ENCODE assay signal across 1 cellular context in the genomic region with DNA sequence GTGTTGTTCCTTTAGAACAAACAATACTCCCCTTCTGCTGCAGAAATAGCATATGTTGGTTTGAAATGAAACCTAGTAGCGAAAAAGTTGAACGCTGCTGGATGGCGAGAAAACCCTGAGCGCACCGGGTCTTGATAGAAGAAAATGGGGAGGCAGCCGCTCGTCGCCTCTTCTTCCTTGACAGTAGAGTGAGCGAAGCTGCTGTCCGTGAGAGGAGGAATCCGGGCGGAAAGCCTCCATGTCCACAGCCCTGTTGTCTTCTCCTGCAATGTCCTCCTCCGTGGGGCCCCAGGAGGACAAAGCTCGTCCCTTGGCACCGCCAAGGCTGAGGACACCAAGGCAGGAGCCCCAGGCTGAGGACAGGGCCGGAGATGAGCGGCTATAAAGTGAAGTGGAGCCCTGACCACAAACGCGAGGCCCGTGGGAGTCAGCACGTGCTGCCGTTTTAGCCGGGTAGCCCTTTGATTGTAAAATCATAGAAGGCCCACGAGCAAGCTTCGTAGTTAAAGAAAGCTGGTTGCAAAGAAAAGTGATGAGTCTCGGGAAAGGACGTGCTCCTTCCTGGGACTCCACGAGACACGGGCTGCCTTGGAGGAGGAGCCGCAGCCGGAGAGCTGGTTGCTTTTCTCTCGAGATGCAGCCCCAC.
TF ChIP-seq lines count a peak whose summit lies in the region.

No MANE protein-coding gene starts in this region.

TF ChIP-seq in K562, 482 proteins besides CTCF, POLR2A, EP300 and RAD21:
- 0 out of 2 replicates have a peak, but pooled peaks have one; percentile 18 for TF ChIP-seq EZH2 (IDR thresholded peaks at IDR 0.05; ENCODE audit: borderline replicate concordance, low read depth, low read length)
- TF ChIP-seq BHLHE40 (IDR thresholded peaks at IDR 0.05; ENCODE audit: low read length) = 0 out of 2 replicates have a peak, but pooled peaks have one; percentile 31
- no peak for TF ChIP-seq KHSRP (IDR thresholded peaks at IDR 0.05)
